In the genomic region with DNA sequence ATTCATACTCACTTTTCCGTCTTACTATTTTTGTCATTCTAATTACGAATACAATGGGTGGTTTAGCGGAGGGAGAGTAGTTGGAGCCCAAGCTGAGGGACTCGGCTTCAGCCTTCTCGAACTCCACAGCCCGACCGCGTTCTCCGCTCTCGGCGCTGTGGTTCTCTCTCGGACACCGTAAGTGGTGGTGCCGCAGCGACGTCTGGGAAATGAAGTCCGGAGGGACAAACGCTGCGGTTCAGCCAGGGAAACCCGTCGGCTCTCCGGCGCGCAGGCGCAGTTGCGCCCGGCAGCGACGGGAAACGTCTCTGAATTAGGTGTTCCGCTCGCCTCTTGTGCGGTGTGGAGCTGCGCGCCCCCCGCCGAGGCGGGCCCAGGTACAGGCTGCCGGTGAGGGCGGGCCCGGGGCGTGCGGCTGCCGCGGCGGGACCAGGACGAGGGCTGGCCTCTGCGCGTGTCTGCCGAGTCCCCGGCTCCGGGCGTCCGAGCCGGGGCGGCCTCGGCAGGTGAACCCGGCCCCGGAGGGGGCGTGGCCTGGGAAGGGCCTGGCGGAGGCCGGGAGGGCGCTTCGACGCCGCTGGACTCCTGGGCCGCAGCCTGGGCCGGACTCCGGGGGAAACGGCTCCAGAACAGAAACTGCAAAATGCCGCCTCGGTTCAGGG, we compare ENCODE assay signal across 8 cellular contexts. TPM values are rescaled to one million over a fixed set of nuclear protein-coding genes. Genes with fewer than 3 reads are reported as not detected.
DNase-seq lines count a peak whose midpoint lies in the region; ATAC-seq and FAIRE-seq lines count a peak whose summit lies in the region.

A gene (plus strand): TSS at position 277 of the 662 bp plus-strand sequence. CDS start 1,201 bp downstream, outside the sequence.

- H3K9me3 ChIP-seq in mesenchymal stem cell (ENCODE audit: control insufficient read depth, low read length), result peaks cover 23% of the 10 kb centered on the region

- H3K18ac ChIP-seq in mesenchymal stem cell (ENCODE audit: low read depth in 1 of 2, low read length in 2 of 2), result peak within 1 kb of the TSS; percentile 76 to 81

- H3K36me3 ChIP-seq in mesenchymal stem cell (ENCODE audit: control insufficient read depth in 1 of 2, insufficient read depth in 2 of 2, low read depth in 1 of 2, low read length in 2 of 2), result peaks cover 19 to 27% of the 10 kb centered on the region in 2 experiments

- DNase-seq in NOMO-1 (lab: John Stamatoyannopoulos, UW; ENCODE audit: unreplicated experiment in 2 of 2), result peak; percentile 72 to 73
- DNase-seq in activated CD8-positive, alpha-beta memory T cell treated with anti-CD3 and anti-CD28 coated beads, Interleukin-2, amount 50 U/mL, for 48 hours, result peak; percentile 95
- DNase-seq in mesenchymal stem cell, result peak; percentile 93
- DNase-seq in stimulated activated CD4-positive, alpha-beta T cell treated with anti-CD3 and anti-CD28 coated beads, TNF-alpha, amount 100 ng/mL, for 48 hours (ENCODE audit: low read depth in 3 of 3), result peak; percentile 80 to 89 (median 86)
- DNase-seq in NCI-H226, result no peak

- H3K27me3 ChIP-seq in mesenchymal stem cell (ENCODE audit: control insufficient read depth in 1 of 2, insufficient read depth in 1 of 2, low read length in 2 of 2), result no peaks in the 10 kb centered on the region

- peak within 1 kb of the TSS; percentile 74 for H3K4me2 ChIP-seq in mesenchymal stem cell (ENCODE audit: low read length, poor library complexity, severe bottlenecking)

- H3K4me1 ChIP-seq in mesenchymal stem cell (ENCODE audit: control insufficient read depth, insufficient read depth, low read depth, low read length), result no peaks in the 10 kb centered on the region

- peak within 1 kb of the TSS; percentile 86 for H2BK15ac ChIP-seq in mesenchymal stem cell (ENCODE audit: low read depth, poor library complexity, severe bottlenecking)

- no peak within 1 kb of the TSS for H3K27ac ChIP-seq in mesenchymal stem cell (ENCODE audit: low read length, poor library complexity, severe bottlenecking)

- H3K14ac ChIP-seq in mesenchymal stem cell (ENCODE audit: low read length in 2 of 2), result peak within 1 kb of the TSS in 1 of 2 experiments; percentile 88

- FAIRE-seq in endometrium (lab: Jason Lieb, UNC), result peak; percentile 92

- H4K8ac ChIP-seq in mesenchymal stem cell (ENCODE audit: low read length), result peak within 1 kb of the TSS; percentile 94

- no peak within 1 kb of the TSS for H2BK5ac ChIP-seq in mesenchymal stem cell (ENCODE audit: low read depth, low read length, poor library complexity, severe bottlenecking)

- under 1% methylated on average over 61 of the region's 72 CpGs for WGBS in mesenchymal stem cell

- H4K91ac ChIP-seq in mesenchymal stem cell (ENCODE audit: low read length), result no peak within 1 kb of the TSS

- peak within 1 kb of the TSS in 1 of 2 experiments; percentile 80 for H3K23ac ChIP-seq in mesenchymal stem cell (ENCODE audit: low read length in 2 of 2)

- H3K4ac ChIP-seq in mesenchymal stem cell (ENCODE audit: low read depth in 1 of 2, low read length in 2 of 2), result peak within 1 kb of the TSS in 1 of 2 experiments; percentile 93

- peak within 1 kb of the TSS; percentile 64 for H2BK120ac ChIP-seq in mesenchymal stem cell (ENCODE audit: low read depth, low read length)

- no peak within 1 kb of the TSS for H2AK5ac ChIP-seq in mesenchymal stem cell (ENCODE audit: low read length, severe bottlenecking)

- H3K9ac ChIP-seq in mesenchymal stem cell (ENCODE audit: low read length), result peak within 1 kb of the TSS; percentile 94

- peak; percentile 76 for ATAC-seq in GM18508 (IDR thresholded peaks at IDR 0.05; ENCODE audit: insufficient read depth, unreplicated experiment)
- peak; percentile 78 for ATAC-seq in HG03196 (IDR thresholded peaks at IDR 0.05; ENCODE audit: unreplicated experiment)

- peak within 1 kb of the TSS; percentile 97 for H2AFZ ChIP-seq in mesenchymal stem cell (ENCODE audit: low read depth, low read length)

- H3K4me3 ChIP-seq in mesenchymal stem cell (ENCODE audit: insufficient read depth in 1 of 2, low read depth in 1 of 2, low read length in 2 of 2), result peak within 1 kb of the TSS; percentile 83 to 90

- H3K79me1 ChIP-seq in mesenchymal stem cell (replicated peaks; ENCODE audit: low read length, poor library complexity, severe bottlenecking), result no peaks in the 10 kb centered on the region

- no peak within 1 kb of the TSS for H2BK12ac ChIP-seq in mesenchymal stem cell (ENCODE audit: low read length in 2 of 2)

RNA-seq across cellular contexts. Expression of the gene that starts here (rescaled TPM):
- 0.73 TPM for polyA plus RNA-seq in mesenchymal stem cell (2013, experiment 1 of 2)
- 0.88 TPM for polyA plus RNA-seq in mesenchymal stem cell (2013, experiment 2 of 2)
